13 cellular contexts compared by ENCODE assay signal in the genomic region with DNA sequence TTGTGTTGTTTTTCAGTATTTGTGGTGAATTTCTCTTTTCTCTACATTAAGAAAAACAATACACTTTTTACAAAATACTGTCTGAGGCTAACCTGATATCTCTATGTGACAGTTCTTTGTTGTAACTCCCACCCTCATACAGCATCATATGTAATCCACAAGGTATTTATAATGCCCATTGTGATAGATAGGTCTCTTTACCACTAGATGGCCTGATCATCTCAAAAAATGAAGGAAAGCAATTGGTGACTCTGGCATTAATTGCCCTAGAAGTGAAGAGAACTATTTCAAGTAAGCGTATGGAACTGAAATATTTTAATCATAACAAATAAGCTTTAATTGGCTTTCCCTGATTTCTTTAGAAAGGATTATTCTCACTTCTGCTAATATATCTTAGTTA. TPM values are rescaled to one million over a fixed set of nuclear protein-coding genes. Genes with fewer than 3 reads are reported as not detected.
DNase-seq lines count a peak whose midpoint lies in the region; ATAC-seq, FAIRE-seq and TF ChIP-seq lines count a peak whose summit lies in the region.
"Had no signal": no experiment of that assay in that cellular context is flagged by ENCODE, and none has a peak within 500 bp of the region (broad histone marks: within the 10 kb centered on the region; RNA-seq: fewer than 3 reads in every experiment).

No MANE protein-coding gene starts in this region.

- H3K9ac ChIP-seq in OCI-LY3 (ENCODE audit: low read length) = no peak overlapping the region
- no peak overlapping the region for H3K9ac ChIP-seq in endothelial cell of umbilical vein (replicated peaks; ENCODE audit: extremely low read depth, insufficient read depth, low read length)
- H3K9ac ChIP-seq in kidney (ENCODE audit: low read length in 2 of 2) = no peak overlapping the region

- in situ Hi-C loops in GM13976 (cut with MboI; ENCODE audit: low sequenced_read_pairs, unreplicated experiment) = no loop called here

- H2AFZ ChIP-seq in OCI-LY3 (ENCODE audit: low read depth, low read length) (no peak overlapping the region), endothelial cell of umbilical vein (ENCODE audit: low read depth, low read length) (no peak overlapping the region)

- POLR2A ChIA-PET in endothelial cell of umbilical vein (lab: Charles Lee) = no interaction called here

- H3K4me1 Mint-ChIP-seq in activated naive CD4-positive, alpha-beta T cell treated with anti-CD3 and anti-CD28 coated beads, Interleukin-2, amount 10 ng/mL, durations not matched to agents 7 days and 5 days = no peaks in the 10 kb centered on the region

- no peak overlapping the region for H3K27ac Mint-ChIP-seq in activated naive CD4-positive, alpha-beta T cell treated with anti-CD3 and anti-CD28 coated beads, Interleukin-2, amount 10 ng/mL, durations not matched to agents 7 days and 5 days
- H3K27ac Mint-ChIP-seq: T-helper 2 cell treated with Interferon-gamma antibody and Interleukin-4, amounts not matched to agents 5 μg/mL and 100 μg/mL, for 36 hours had no signal

- DNase-seq in AG09319 (ENCODE audit: extremely low read depth, low read depth) (no peak), GM13976 (ENCODE audit: low spot score) (peak; percentile 21), endothelial cell of umbilical vein (ENCODE audit: low read depth, low spot score) (peak; percentile 12), kidney (no peak)
- DNase-seq in activated naive CD4-positive, alpha-beta T cell treated with anti-CD3 and anti-CD28 coated beads, Interleukin-2, amount 10 ng/mL, durations not matched to agents 7 days and 5 days = no peak
- no peak for DNase-seq in activated CD8-positive, alpha-beta memory T cell treated with anti-CD3 and anti-CD28 coated beads for 24 hours
- DNase-seq: activated effector memory CD4-positive, alpha-beta T cell treated with Interleukin-2 at 50 U/mL for 16 hours; EL; NCI-H1930 had no signal

- H3K27ac ChIP-seq in OCI-LY3 (ENCODE audit: low read length) (no peak overlapping the region), endothelial cell of umbilical vein (ENCODE audit: insufficient read depth, low read depth, low read length) (no peak overlapping the region), kidney (ENCODE audit: low read depth in 2 of 2, low read length in 2 of 2) (no peak overlapping the region)
- H3K27ac ChIP-seq: esophagus muscularis mucosa had no signal

- peak; percentile 24 for FAIRE-seq in endothelial cell of umbilical vein (lab: Jason Lieb, UNC)
- no peak for FAIRE-seq in kidney (lab: Jason Lieb, UNC)

- H3K9me3 ChIP-seq in OCI-LY3 (ENCODE audit: insufficient read depth, low read length) = no peaks in the 10 kb centered on the region
- H3K9me3 ChIP-seq in endothelial cell of umbilical vein (replicated peaks; ENCODE audit: control insufficient read depth, insufficient read depth, low read length) = no peaks in the 10 kb centered on the region
- H3K9me3 ChIP-seq in kidney (ENCODE audit: control insufficient read depth in 1 of 2, low read length in 2 of 2) = peaks cover 0 to 4% of the 10 kb centered on the region in 2 donors
- H3K9me3 ChIP-seq: esophagus muscularis mucosa had no signal

- H3K4me3 ChIP-seq in OCI-LY3 (ENCODE audit: low read length) = no peak overlapping the region
- H3K4me3 ChIP-seq in endothelial cell of umbilical vein (replicated peaks in 1 of 3; ENCODE audit: insufficient read depth in 1 of 3, low read depth in 1 of 3, low read length in 3 of 3) = no peak overlapping the region
- no peak overlapping the region for H3K4me3 ChIP-seq in kidney (ENCODE audit: low read length in 2 of 2)
- H3K4me3 ChIP-seq: esophagus muscularis mucosa had no signal

- H3K9me3 Mint-ChIP-seq in activated naive CD4-positive, alpha-beta T cell treated with anti-CD3 and anti-CD28 coated beads, Interleukin-2, amount 10 ng/mL, durations not matched to agents 7 days and 5 days = peaks cover 13% of the 10 kb centered on the region

- H3K36me3 ChIP-seq in OCI-LY3 (replicated peaks; ENCODE audit: low read depth, low read length) = no peaks in the 10 kb centered on the region
- H3K36me3 ChIP-seq in endothelial cell of umbilical vein (ENCODE audit: control insufficient read depth in 2 of 2, extremely low read depth in 1 of 2, insufficient read depth in 2 of 2, low read length in 2 of 2) = no peaks in the 10 kb centered on the region
- no peaks in the 10 kb centered on the region for H3K36me3 ChIP-seq in kidney (ENCODE audit: control insufficient read depth in 1 of 2, insufficient read depth in 2 of 2, low read length in 2 of 2)
- H3K36me3 ChIP-seq: esophagus muscularis mucosa had no signal

- peaks cover 10% of the 10 kb centered on the region for H3K27me3 Mint-ChIP-seq in activated naive CD4-positive, alpha-beta T cell treated with anti-CD3 and anti-CD28 coated beads, Interleukin-2, amount 10 ng/mL, durations not matched to agents 7 days and 5 days

- H4K20me1 ChIP-seq in OCI-LY3 (ENCODE audit: insufficient read depth, low read length) (no peaks in the 10 kb centered on the region), endothelial cell of umbilical vein (replicated peaks; ENCODE audit: control insufficient read depth, extremely low read depth, insufficient read depth, low read length) (no peaks in the 10 kb centered on the region)

- H3K36me3 Mint-ChIP-seq in activated naive CD4-positive, alpha-beta T cell treated with anti-CD3 and anti-CD28 coated beads, Interleukin-2, amount 10 ng/mL, durations not matched to agents 7 days and 5 days = no peaks in the 10 kb centered on the region

- H3K4me2 ChIP-seq in OCI-LY3 (ENCODE audit: low read length) (no peak overlapping the region), endothelial cell of umbilical vein (ENCODE audit: insufficient read depth, low read length) (no peak overlapping the region)

- dilution Hi-C loops in endothelial cell of umbilical vein (cut with MboI; ENCODE audit: extremely low pct_ligation_motif_present, low sequenced_read_pairs) = no loop called here

- H3K9me1 ChIP-seq in endothelial cell of umbilical vein (replicated peaks; ENCODE audit: control insufficient read depth, extremely low read depth, insufficient read depth, low read length) = no peaks in the 10 kb centered on the region

- intact Hi-C loops in endothelial cell of umbilical vein (cut with micrococcal nuclease) = loop anchor here (2.0 to 5.0 kb wide), 3 partner anchors 60 to 486 kb away; a partner anchor contains a TSS
- intact Hi-C loops in kidney (cut with DNase I) = no loop called here

- TF ChIP-seq CTCF in AG09319 (IDR thresholded peaks at IDR 0.05; ENCODE audit: low read depth, low read length) (peak; percentile 30), GM13976 (IDR thresholded peaks at IDR 0.05; ENCODE audit: borderline replicate concordance, control extremely low read depth, extremely low read depth, insufficient read depth, missing control alignments) (no peak), OCI-LY3 (IDR thresholded peaks at IDR 0.05; ENCODE audit: low read depth, low read length) (peak; percentile 39), endothelial cell of umbilical vein (IDR thresholded peaks at IDR 0.05; ENCODE audit: extremely low read depth in 1 of 2, insufficient read depth in 1 of 2, low read depth in 1 of 2, low read length in 2 of 2) (no peak), kidney (IDR thresholded peaks at IDR 0.05; ENCODE audit: borderline replicate concordance, extremely low read depth, insufficient read depth) (no peak)

- ATAC-seq in GM21390 (IDR thresholded peaks at IDR 0.05; ENCODE audit: unreplicated experiment) = no peak

- H3K79me2 ChIP-seq in OCI-LY3 (ENCODE audit: low read length) = no peaks in the 10 kb centered on the region
- no peaks in the 10 kb centered on the region for H3K79me2 ChIP-seq in endothelial cell of umbilical vein (ENCODE audit: control insufficient read depth, insufficient read depth, low read length)

- H3K27me3 ChIP-seq in OCI-LY3 (ENCODE audit: low read depth, low read length) (no peaks in the 10 kb centered on the region), endothelial cell of umbilical vein (ENCODE audit: control insufficient read depth in 2 of 2, insufficient read depth in 2 of 2, low read length in 2 of 2) (no peaks in the 10 kb centered on the region)
- H3K27me3 ChIP-seq: esophagus muscularis mucosa had no signal

- no TSS peak for BruUV-seq in endothelial cell of umbilical vein (replicated peaks; lab: Mats Ljungman, UMichigan)

- no peak overlapping the region for H3K4me3 Mint-ChIP-seq in activated naive CD4-positive, alpha-beta T cell treated with anti-CD3 and anti-CD28 coated beads, Interleukin-2, amount 10 ng/mL, durations not matched to agents 7 days and 5 days
- H3K4me3 Mint-ChIP-seq: T-helper 2 cell treated with Interferon-gamma antibody and Interleukin-4, amounts not matched to agents 5 μg/mL and 100 μg/mL, for 36 hours had no signal

- H3K4me1 ChIP-seq in OCI-LY3 (ENCODE audit: low read length) (no peaks in the 10 kb centered on the region), endothelial cell of umbilical vein (ENCODE audit: control insufficient read depth, extremely low read depth, insufficient read depth, low read length) (no peaks in the 10 kb centered on the region), kidney (ENCODE audit: control insufficient read depth in 1 of 2, insufficient read depth in 1 of 2, low read depth in 1 of 2, low read length in 2 of 2) (no peaks in the 10 kb centered on the region)
- H3K4me1 ChIP-seq: esophagus muscularis mucosa had no signal

- CTCF ChIA-PET in endothelial cell of umbilical vein (lab: Charles Lee) = interaction anchor here (1.1 to 1.7 kb wide), 4 partner anchors 9 to 491 kb away, joined by 3 to 6 read pairs (median 4); a partner anchor contains a TSS
- CTCF ChIA-PET in activated naive CD4-positive, alpha-beta T cell treated with anti-CD3 and anti-CD28 coated beads, Interleukin-2, amount 10 ng/mL, durations not matched to agents 7 days and 5 days (lab: Charles Lee) = no interaction called here

- no peak for TF ChIP-seq POLR2A in endothelial cell of umbilical vein (IDR thresholded peaks at IDR 0.05; ENCODE audit: low read depth, low read length)

RNA-seq across cellular contexts. Expression of a gene that starts 36.2 kb away (rescaled TPM):
- total RNA-seq in endothelial cell of umbilical vein (0.11 and 0.72 TPM in 2 replicates), kidney (1.2 TPM)
- polyA plus RNA-seq in endothelial cell of umbilical vein (not detected in 2 replicates), kidney (ENCODE audit: insufficient read depth, low read depth, low replicate concordance) (1.2 TPM)
- not detected in 2 replicates for polyA plus RNA-seq in endothelial cell of umbilical vein (2011; cell fraction: cytosol; rRNA removed)
- 0.45 and 0.49 TPM in 2 replicates for polyA plus RNA-seq in endothelial cell of umbilical vein (2011; cell fraction: nucleus; rRNA removed)
- 0.05 and 0.29 TPM in 2 replicates for polyA plus RNA-seq in endothelial cell of umbilical vein (2012)
- 0.27 and 0.28 TPM in 2 replicates for polyA minus RNA-seq in endothelial cell of umbilical vein
- not detected for polyA minus RNA-seq in endothelial cell of umbilical vein (2011; cell fraction: cytosol; rRNA and poly(A)+ RNA removed)
- 0.19 and 0.24 TPM in 2 replicates for polyA minus RNA-seq in endothelial cell of umbilical vein (2011; cell fraction: nucleus; rRNA and poly(A)+ RNA removed)

RNA-seq across cellular contexts. Expression of a gene that starts 59.8 kb away (rescaled TPM):
- total RNA-seq in endothelial cell of umbilical vein = 11.7 and 13.4 TPM in 2 replicates
- 2.3 and 3.9 TPM in 2 replicates for polyA plus RNA-seq in endothelial cell of umbilical vein
- 5.2 and 6.6 TPM in 2 replicates for polyA plus RNA-seq in endothelial cell of umbilical vein (2011; cell fraction: cytosol; rRNA removed)
- polyA plus RNA-seq in endothelial cell of umbilical vein (2011; cell fraction: nucleus; rRNA removed) = 13.5 and 20.5 TPM in 2 replicates
- polyA plus RNA-seq in endothelial cell of umbilical vein (2012) = 4.7 and 7.4 TPM in 2 replicates
- polyA minus RNA-seq in endothelial cell of umbilical vein = 5.5 and 6.4 TPM in 2 replicates
- polyA minus RNA-seq in endothelial cell of umbilical vein (2011; cell fraction: cytosol; rRNA and poly(A)+ RNA removed) = 20.5 TPM
- polyA minus RNA-seq in endothelial cell of umbilical vein (2011; cell fraction: nucleus; rRNA and poly(A)+ RNA removed) = 5.2 and 7.6 TPM in 2 replicates
- 3.2 TPM for total RNA-seq in kidney
- polyA plus RNA-seq in kidney (ENCODE audit: insufficient read depth, low read depth, low replicate concordance) = 1.4 TPM

Comparison
In these comparisons a context has a peak if more than half of its experiments do, and no peak if none do; other contexts are left out.
1. DNase-seq: peak in GM13976 (single experiment) and endothelial cell of umbilical vein (single experiment); none in AG09319 (single experiment), kidney (single experiment), activated naive CD4-positive, alpha-beta T cell treated with anti-CD3 and anti-CD28 coated beads, Interleukin-2, amount 10 ng/mL, durations not matched to agents 7 days and 5 days (single experiment) and activated CD8-positive, alpha-beta memory T cell treated with anti-CD3 and anti-CD28 coated beads for 24 hours (single experiment).
2. CTCF ChIP-seq: peak in AG09319 (single experiment) and OCI-LY3 (single experiment); none in GM13976 (single experiment), endothelial cell of umbilical vein (0 of 2) and kidney (single experiment).